Comparison of ENCODE assay signal across 1 cellular context in genomic region chr11:8872017-8872416, GRCh38.
TF ChIP-seq lines count a peak whose summit lies in the region.

No MANE protein-coding gene starts in this region.

TF ChIP-seq in IMR-90, 13 proteins besides CTCF, POLR2A, EP300 and RAD21:
- TF ChIP-seq RFX5 (IDR thresholded peaks at IDR 0.05; ENCODE audit: low read depth, low read length): no peak
- no peak for TF ChIP-seq FOS (IDR thresholded peaks at IDR 0.05; ENCODE audit: low read depth, low read length)
- TF ChIP-seq CHD1 (IDR thresholded peaks at IDR 0.05; ENCODE audit: low read depth, low read length): no peak
- TF ChIP-seq MAZ (IDR thresholded peaks at IDR 0.05; ENCODE audit: borderline replicate concordance, low read depth, low read length): no peak
- TF ChIP-seq SMC3 (IDR thresholded peaks at IDR 0.05; ENCODE audit: low read depth, low read length): no peak
- TF ChIP-seq MXI1 (IDR thresholded peaks at IDR 0.05; ENCODE audit: borderline replicate concordance, low read depth, low read length): no peak
- TF ChIP-seq MAFK (IDR thresholded peaks at IDR 0.05; ENCODE audit: low read depth, low read length): no peak
- TF ChIP-seq ELK1 (IDR thresholded peaks at IDR 0.05; ENCODE audit: borderline replicate concordance, low read depth, low read length): no peak
- TF ChIP-seq USF2 (IDR thresholded peaks at IDR 0.05; ENCODE audit: low read depth, low read length): no peak
- TF ChIP-seq BHLHE40 (IDR thresholded peaks at IDR 0.05; ENCODE audit: low read depth, low read length): no peak
- TF ChIP-seq NFE2L2 (IDR thresholded peaks at IDR 0.05; ENCODE audit: low read depth, low read length): no peak
- no peak for TF ChIP-seq RCOR1 (IDR thresholded peaks at IDR 0.05; ENCODE audit: insufficient replicate concordance, low read length)
- no peak for TF ChIP-seq CEBPB (IDR thresholded peaks at IDR 0.05; ENCODE audit: low read depth, low read length)
TF ChIP-seq in IMR-90: peak in this region for 0.
